Comparison of ENCODE assay signal across 30 cellular contexts in the genomic region with DNA sequence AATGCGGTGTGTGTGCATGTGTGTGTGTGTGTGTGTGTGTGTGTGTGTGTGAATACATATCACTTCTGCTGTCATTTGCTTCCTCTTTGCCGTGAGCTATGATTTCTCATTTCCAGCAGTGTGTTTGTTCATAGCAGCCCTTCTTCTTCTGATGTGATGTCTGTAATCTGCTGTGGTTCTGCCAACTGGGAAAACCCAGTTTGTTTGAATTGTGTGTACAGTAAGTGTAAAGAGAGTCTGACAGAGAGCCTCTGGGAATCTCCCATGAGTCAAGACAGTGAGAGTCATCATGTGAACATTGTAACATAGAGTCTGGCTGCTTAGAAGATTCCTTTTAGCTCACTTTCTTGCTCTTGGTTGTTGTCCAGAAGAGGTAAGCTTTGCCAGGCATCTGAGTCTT. TPM values are rescaled to one million over a fixed set of nuclear protein-coding genes. Genes with fewer than 3 reads are reported as not detected.
DNase-seq lines count a peak whose midpoint lies in the region; ATAC-seq and TF ChIP-seq lines count a peak whose summit lies in the region.
"Had no signal": no experiment of that assay in that cellular context is flagged by ENCODE, and none has a peak within 500 bp of the region (broad histone marks: within the 10 kb centered on the region; RNA-seq: fewer than 3 reads in every experiment).

No MANE protein-coding gene starts in this region.

- H2AFZ ChIP-seq in SK-N-SH (ENCODE audit: low read depth), result no peak overlapping the region
- H2AFZ ChIP-seq: parathyroid adenoma had no signal

- CTCF ChIA-PET in SK-N-SH (lab: Yijun Ruan, JAX), result no interaction called here

- peak; percentile 59 for ATAC-seq in GM18520 (IDR thresholded peaks at IDR 0.05; ENCODE audit: unreplicated experiment)
- peak; percentile 52 for ATAC-seq in GM21717 (IDR thresholded peaks at IDR 0.05; ENCODE audit: unreplicated experiment)
- peak; percentile 61 for ATAC-seq in HG03378 (IDR thresholded peaks at IDR 0.05; ENCODE audit: unreplicated experiment)
- peak; percentile 87 for ATAC-seq in foreskin keratinocyte
- no peak for ATAC-seq in heart left ventricle
- ATAC-seq: activated CD8-positive, alpha-beta memory T cell treated with anti-CD3 and anti-CD28 coated beads, Interleukin-2, amount 10 ng/mL, durations not matched to agents 7 days and 5 days; left cardiac atrium; Panc1; right cardiac atrium had no signal

- H3K36me3 ChIP-seq in heart left ventricle (no peaks in the 10 kb centered on the region), SK-N-SH (replicated peaks in 1 of 2; ENCODE audit: control insufficient read depth in 1 of 2, insufficient read depth in 2 of 2, low read length in 1 of 2) (no peaks in the 10 kb centered on the region)
- H3K36me3 ChIP-seq: BLaER1 treated with 17β-estradiol and CSF1 and Interleukin-3, amounts not matched to agents 10 nM and 100 nM; esophagus squamous epithelium had no signal

- H3K27ac ChIP-seq in foreskin keratinocyte (no peak overlapping the region), heart left ventricle (no peak overlapping the region), SK-N-SH (ENCODE audit: low read depth in 2 of 2, low read length in 1 of 2) (no peak overlapping the region)
- H3K27ac ChIP-seq: BLaER1 treated with 17β-estradiol and CSF1 and Interleukin-3, amounts not matched to agents 10 nM and 100 nM; esophagus squamous epithelium; HL-60; parathyroid adenoma had no signal

- no peaks in the 10 kb centered on the region for H3F3A ChIP-seq in SK-N-SH (replicated peaks; ENCODE audit: insufficient read depth)

- H4K20me1 ChIP-seq in SK-N-SH (ENCODE audit: insufficient read depth), result no peaks in the 10 kb centered on the region
- H4K20me1 ChIP-seq: BLaER1 treated with 17β-estradiol and CSF1 and Interleukin-3, amounts not matched to agents 10 nM and 100 nM had no signal

- peak; percentile 42 to 48 for DNase-seq in foreskin keratinocyte
- no peak for DNase-seq in heart left ventricle
- DNase-seq in SK-N-SH, result no peak
- no peak for DNase-seq in HUDEP-2 (lab: John Stamatoyannopoulos, UW; ENCODE audit: unreplicated experiment in 76 of 76)
- DNase-seq: activated CD4-positive, alpha-beta T cell treated with anti-CD3 and anti-CD28 coated beads, Interleukin-2, amount 50 U/mL, for 1 hour; activated CD8-positive, alpha-beta memory T cell treated with anti-CD3 and anti-CD28 coated beads, Interleukin-2, amount 10 ng/mL, durations not matched to agents 7 days and 5 days; activated naive CD8-positive, alpha-beta T cell treated with anti-CD3 and anti-CD28 coated beads for 36 hours; Calu3; endodermal cell; esophagus squamous epithelium; IMR-90; left cardiac atrium; NCI-H1048; NCI-H1694 treated with DMSO at 0.1 percent for 48 hours; NCI-H2171; NCI-H524; right cardiac atrium; SIG-M5; stimulated activated CD4-positive, alpha-beta T cell treated with anti-CD3 and anti-CD28 coated beads, Interleukin-2, amount 100 ng/mL, for 48 hours; T1000 had no signal

- TF ChIP-seq CTCF in foreskin keratinocyte (conservative IDR thresholded peaks at IDR 0.05) (no peak), heart left ventricle (IDR thresholded peaks at IDR 0.05) (no peak), SK-N-SH (IDR thresholded peaks at IDR 0.05) (no peak)

- H3K9me2 ChIP-seq in SK-N-SH, result no peaks in the 10 kb centered on the region

- H3K4me1 ChIP-seq in foreskin keratinocyte (no peaks in the 10 kb centered on the region), heart left ventricle (no peaks in the 10 kb centered on the region), SK-N-SH (ENCODE audit: control insufficient read depth in 1 of 2, insufficient read depth in 2 of 2, low read depth in 1 of 2, low read length in 1 of 2) (no peaks in the 10 kb centered on the region)
- H3K4me1 ChIP-seq: BLaER1 treated with 17β-estradiol and CSF1 and Interleukin-3, amounts not matched to agents 10 nM and 100 nM; esophagus squamous epithelium; parathyroid adenoma had no signal

- H3K9ac ChIP-seq in SK-N-SH, result no peak overlapping the region
- H3K9ac ChIP-seq: BLaER1 treated with 17β-estradiol and CSF1 and Interleukin-3, amounts not matched to agents 10 nM and 100 nM; parathyroid adenoma had no signal

- POLR2A ChIA-PET in SK-N-SH (lab: Yijun Ruan, JAX), result no interaction called here

- WGBS in heart left ventricle, 4 donors, result 58 to 78% (median 69%) methylated on average over 2 of the region's 2 CpGs
- 23% methylated on average over 2 of the region's 2 CpGs for WGBS in SK-N-SH (ENCODE audit: low lambda C conversion rate)

- intact Hi-C loops in heart left ventricle (cut with DNase I), result no loop called here

- H3K79me2 ChIP-seq in SK-N-SH (ENCODE audit: insufficient read depth), result no peaks in the 10 kb centered on the region
- H3K79me2 ChIP-seq: parathyroid adenoma had no signal

- H3K4me3 ChIP-seq in heart left ventricle (no peak overlapping the region), SK-N-SH (ENCODE audit: low read depth in 2 of 2, low read length in 1 of 2) (no peak overlapping the region)
- H3K4me3 ChIP-seq: BLaER1 treated with 17β-estradiol and CSF1 and Interleukin-3, amounts not matched to agents 10 nM and 100 nM; esophagus squamous epithelium had no signal

- no peak overlapping the region for H3K4me2 ChIP-seq in SK-N-SH
- H3K4me2 ChIP-seq: BLaER1 treated with 17β-estradiol and CSF1 and Interleukin-3, amounts not matched to agents 10 nM and 100 nM had no signal

- TF ChIP-seq POLR2A in heart left ventricle (IDR thresholded peaks at IDR 0.05), result no peak

- H3K9me3 ChIP-seq in heart left ventricle (no peaks in the 10 kb centered on the region), SK-N-SH (no peaks in the 10 kb centered on the region)
- H3K9me3 ChIP-seq: esophagus squamous epithelium had no signal

- TF ChIP-seq EP300 in SK-N-SH (IDR thresholded peaks at IDR 0.05; ENCODE audit: borderline replicate concordance in 1 of 2, low read depth in 1 of 2, low read length in 1 of 2), result no peak

- no peak for TF ChIP-seq RAD21 in SK-N-SH (IDR thresholded peaks at IDR 0.05; ENCODE audit: low read length)

- H3K27me3 ChIP-seq in foreskin keratinocyte, result peaks cover 7% of the 10 kb centered on the region
- H3K27me3 ChIP-seq in heart left ventricle, result peaks cover 0 to 29% (median 3%) of the 10 kb centered on the region in 9 donors
- H3K27me3 ChIP-seq in SK-N-SH (ENCODE audit: insufficient read depth), result no peaks in the 10 kb centered on the region
- H3K27me3 ChIP-seq: BLaER1 treated with 17β-estradiol and CSF1 and Interleukin-3, amounts not matched to agents 10 nM and 100 nM had no signal

TF ChIP-seq in SK-N-SH, 30 proteins besides CTCF, POLR2A, EP300 and RAD21:
- TF ChIP-seq SMC3 (IDR thresholded peaks at IDR 0.05; ENCODE audit: low read depth, low read length), result no peak
- TF ChIP-seq TAF1 (IDR thresholded peaks at IDR 0.05; ENCODE audit: borderline replicate concordance, low read depth, low read length), result no peak
- TF ChIP-seq JUND (IDR thresholded peaks at IDR 0.05), result no peak
- TF ChIP-seq YY1 (IDR thresholded peaks at IDR 0.05; ENCODE audit: low read depth), result no peak
- TF ChIP-seq, protein P1, sequence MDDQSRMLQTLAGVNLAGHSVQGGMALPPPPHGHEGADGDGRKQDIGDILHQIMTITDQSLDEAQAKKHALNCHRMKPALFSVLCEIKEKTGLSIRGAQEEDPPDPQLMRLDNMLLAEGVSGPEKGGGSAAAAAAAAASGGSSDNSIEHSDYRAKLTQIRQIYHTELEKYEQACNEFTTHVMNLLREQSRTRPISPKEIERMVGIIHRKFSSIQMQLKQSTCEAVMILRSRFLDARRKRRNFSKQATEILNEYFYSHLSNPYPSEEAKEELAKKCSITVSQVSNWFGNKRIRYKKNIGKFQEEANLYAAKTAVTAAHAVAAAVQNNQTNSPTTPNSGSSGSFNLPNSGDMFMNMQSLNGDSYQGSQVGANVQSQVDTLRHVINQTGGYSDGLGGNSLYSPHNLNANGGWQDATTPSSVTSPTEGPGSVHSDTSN (IDR thresholded peaks at IDR 0.05), result no peak
- TF ChIP-seq, protein P2, sequence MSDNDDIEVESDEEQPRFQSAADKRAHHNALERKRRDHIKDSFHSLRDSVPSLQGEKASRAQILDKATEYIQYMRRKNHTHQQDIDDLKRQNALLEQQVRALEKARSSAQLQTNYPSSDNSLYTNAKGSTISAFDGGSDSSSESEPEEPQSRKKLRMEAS (IDR thresholded peaks at IDR 0.05; ENCODE audit: low read depth), result no peak
- TF ChIP-seq CHD2 (IDR thresholded peaks at IDR 0.05; ENCODE audit: low read length, partially characterized antibody), result no peak
- no peak for TF ChIP-seq FOXM1 (IDR thresholded peaks at IDR 0.05; ENCODE audit: low read depth)
- no peak for TF ChIP-seq NFIC (IDR thresholded peaks at IDR 0.05; ENCODE audit: borderline replicate concordance)
- no peak for TF ChIP-seq GATA2 (CRISPR knock-in tag; IDR thresholded peaks at IDR 0.05)
- no peak for TF ChIP-seq POLR2AphosphoS5 (IDR thresholded peaks at IDR 0.05; ENCODE audit: low read depth, low read length)
- TF ChIP-seq, protein P3, sequence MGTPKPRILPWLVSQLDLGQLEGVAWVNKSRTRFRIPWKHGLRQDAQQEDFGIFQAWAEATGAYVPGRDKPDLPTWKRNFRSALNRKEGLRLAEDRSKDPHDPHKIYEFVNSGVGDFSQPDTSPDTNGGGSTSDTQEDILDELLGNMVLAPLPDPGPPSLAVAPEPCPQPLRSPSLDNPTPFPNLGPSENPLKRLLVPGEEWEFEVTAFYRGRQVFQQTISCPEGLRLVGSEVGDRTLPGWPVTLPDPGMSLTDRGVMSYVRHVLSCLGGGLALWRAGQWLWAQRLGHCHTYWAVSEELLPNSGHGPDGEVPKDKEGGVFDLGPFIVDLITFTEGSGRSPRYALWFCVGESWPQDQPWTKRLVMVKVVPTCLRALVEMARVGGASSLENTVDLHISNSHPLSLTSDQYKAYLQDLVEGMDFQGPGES (IDR thresholded peaks at IDR 0.05; ENCODE audit: low read depth, low read length), result no peak
- no peak for TF ChIP-seq FOSL2 (IDR thresholded peaks at IDR 0.05; ENCODE audit: borderline replicate concordance, low read depth)

RNA-seq across cellular contexts. Expression of a gene that starts 8.4 kb away (rescaled TPM):
- total RNA-seq in foreskin keratinocyte (not detected in 2 replicates), heart left ventricle (under 1 TPM in 4 of 9 donors, not detected in 5; 0.02 to 0.16 (median 0.09) TPM)
- polyA plus RNA-seq in foreskin keratinocyte (not detected in 2 replicates), heart left ventricle (under 1 TPM; under 0.01 to 0.08 TPM), SK-N-SH (2012; rRNA removed) (not detected in 2 replicates)
- not detected in 2 replicates for polyA plus RNA-seq in SK-N-SH (2012; cell fraction: cytosol; rRNA removed)
- polyA plus RNA-seq in SK-N-SH (2012; cell fraction: nucleus; rRNA removed), result not detected in 2 replicates
- total RNA-seq: activated CD8-positive, alpha-beta memory T cell treated with anti-CD3 and anti-CD28 coated beads, Interleukin-2, amount 10 ng/mL, durations not matched to agents 7 days and 5 days; activated naive CD8-positive, alpha-beta T cell treated with anti-CD3 and anti-CD28 coated beads for 36 hours; astrocyte; Daoy; endodermal cell; IMR-90; lung microvascular endothelial cell had no signal
- polyA plus RNA-seq: IMR-90 had no signal

Comparison
In these comparisons a context has a peak if more than half of its experiments do, and no peak if none do; other contexts are left out.
1. ATAC-seq: peak in GM18520 (single experiment), GM21717 (single experiment), HG03378 (single experiment) and foreskin keratinocyte (single experiment); none in heart left ventricle (0 of 4).
2. DNase-seq: peak in foreskin keratinocyte (2 of 2); none in heart left ventricle (0 of 5), SK-N-SH (single experiment) and HUDEP-2 (0 of 76).